Comparison of ENCODE assay signal across 8 cellular contexts in the genomic region with DNA sequence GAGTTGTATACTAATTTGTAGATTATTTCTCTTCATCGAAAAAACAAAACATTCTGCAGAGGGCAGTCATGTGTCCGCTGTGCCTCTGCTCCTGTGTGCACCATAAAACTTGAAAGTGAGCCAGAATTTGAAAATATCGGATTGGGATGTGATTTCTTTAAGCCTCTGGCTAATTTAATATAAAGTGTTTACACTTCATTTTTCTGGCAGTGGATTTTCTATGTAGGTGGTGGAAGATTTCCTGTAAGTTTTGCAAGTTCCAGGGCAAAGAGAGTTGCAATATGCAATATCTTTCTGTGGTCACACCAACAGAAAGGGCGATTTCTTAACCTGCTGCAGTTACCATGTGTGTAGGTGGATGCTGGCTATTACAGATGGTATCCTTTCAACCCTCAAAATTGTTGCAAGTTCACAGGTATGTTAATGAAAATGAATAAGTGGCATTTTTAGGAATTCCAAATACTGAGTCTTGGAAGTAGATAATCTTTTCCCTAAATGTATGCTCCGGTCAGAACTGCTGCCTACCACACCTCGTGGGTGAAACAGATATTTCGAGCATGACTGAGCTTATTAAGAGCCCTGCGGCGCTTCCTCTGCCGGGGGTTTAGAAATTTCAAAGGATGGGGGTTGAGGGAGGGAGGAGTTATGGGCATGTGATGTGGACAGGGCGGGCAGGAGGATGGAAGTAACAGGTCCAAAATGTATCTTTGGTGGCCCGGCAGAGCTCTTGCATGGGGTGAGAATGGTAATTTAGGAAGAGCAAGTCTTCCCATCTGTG.
DNase-seq lines count a peak whose midpoint lies in the region; ATAC-seq, FAIRE-seq and TF ChIP-seq lines count a peak whose summit lies in the region.

No MANE protein-coding gene starts in this region.

- 24 to 31% methylated on average over 8 to 12 of the region's 12 CpGs for WGBS in gastroesophageal sphincter (ENCODE audit: low coverage in 1 of 2), 2 donors

- intact Hi-C loops in upper lobe of right lung (cut with DNase I) = no loop called here

- FAIRE-seq in H54 (lab: Jason Lieb, UNC) = no peak

- TF ChIP-seq CTCF in gastroesophageal sphincter (IDR thresholded peaks at IDR 0.05) (no peak), upper lobe of right lung (IDR thresholded peaks at IDR 0.05) (no peak)

- H3K27ac ChIP-seq in BLaER1 = no peak overlapping the region
- H3K27ac ChIP-seq in gastroesophageal sphincter = peak overlapping the region in 3 of 4 donors; percentile 54 to 76 (median 54)
- peak overlapping the region; percentile 42 for H3K27ac ChIP-seq in upper lobe of right lung

- peak overlapping the region; percentile 59 for H3K4me2 ChIP-seq in BLaER1

- no peak overlapping the region for H3K4me3 ChIP-seq in BLaER1
- H3K4me3 ChIP-seq in gastroesophageal sphincter = no peak overlapping the region
- no peak overlapping the region for H3K4me3 ChIP-seq in upper lobe of right lung

- DNase-seq in H54 (ENCODE audit: insufficient read length, low spot score) (peak; percentile 38), SIG-M5 treated with dmso at 0.1 percent for 504 hours (lab: John Stamatoyannopoulos, UW; ENCODE audit: unreplicated experiment) (peak; percentile 88), upper lobe of right lung (no peak), SK-N-DZ (ENCODE audit: low spot score) (no peak), NCI-H774 (lab: John Stamatoyannopoulos, UW) (no peak), NCI-H1694 (lab: John Stamatoyannopoulos, UW) (no peak)

- no peak for ATAC-seq in gastroesophageal sphincter
- ATAC-seq in upper lobe of right lung = peak; percentile 85

- H3K36me3 ChIP-seq in BLaER1 (peaks cover 18% of the 10 kb centered on the region), gastroesophageal sphincter (no peaks in the 10 kb centered on the region), upper lobe of right lung (no peaks in the 10 kb centered on the region)

- H4K20me1 ChIP-seq in BLaER1 = peaks cover 98% of the 10 kb centered on the region

- no peak overlapping the region for H3K9ac ChIP-seq in BLaER1

- H3K9me3 ChIP-seq in BLaER1 (peaks cover 4% of the 10 kb centered on the region; the same call in 1 of the 2 replicates), gastroesophageal sphincter (no peaks in the 10 kb centered on the region), upper lobe of right lung (no peaks in the 10 kb centered on the region)

- H3K4me1 ChIP-seq in BLaER1 = peaks cover 74% of the 10 kb centered on the region
- peaks cover 10 to 60% (median 42%) of the 10 kb centered on the region in 3 donors for H3K4me1 ChIP-seq in gastroesophageal sphincter
- H3K4me1 ChIP-seq in upper lobe of right lung = peaks cover 40% of the 10 kb centered on the region

- no peak for TF ChIP-seq POLR2A in H54 (IDR thresholded peaks at IDR 0.05; ENCODE audit: low read depth, low read length)
- TF ChIP-seq POLR2A in gastroesophageal sphincter (IDR thresholded peaks at IDR 0.05) = no peak

- H3K27me3 ChIP-seq in BLaER1 (no peaks in the 10 kb centered on the region), gastroesophageal sphincter (no peaks in the 10 kb centered on the region), upper lobe of right lung (no peaks in the 10 kb centered on the region)

- no peak for TF ChIP-seq EP300 in gastroesophageal sphincter (IDR thresholded peaks at IDR 0.05)

Comparison
In these comparisons a context has a peak if more than half of its experiments do, and no peak if none do; other contexts are left out.
1. DNase-seq: peak in H54 (single experiment) and SIG-M5 treated with dmso at 0.1 percent for 504 hours (single experiment); none in upper lobe of right lung (single experiment), SK-N-DZ (single experiment), NCI-H774 (single experiment) and NCI-H1694 (single experiment).